8 cellular contexts compared by ENCODE assay signal in the genomic region with DNA sequence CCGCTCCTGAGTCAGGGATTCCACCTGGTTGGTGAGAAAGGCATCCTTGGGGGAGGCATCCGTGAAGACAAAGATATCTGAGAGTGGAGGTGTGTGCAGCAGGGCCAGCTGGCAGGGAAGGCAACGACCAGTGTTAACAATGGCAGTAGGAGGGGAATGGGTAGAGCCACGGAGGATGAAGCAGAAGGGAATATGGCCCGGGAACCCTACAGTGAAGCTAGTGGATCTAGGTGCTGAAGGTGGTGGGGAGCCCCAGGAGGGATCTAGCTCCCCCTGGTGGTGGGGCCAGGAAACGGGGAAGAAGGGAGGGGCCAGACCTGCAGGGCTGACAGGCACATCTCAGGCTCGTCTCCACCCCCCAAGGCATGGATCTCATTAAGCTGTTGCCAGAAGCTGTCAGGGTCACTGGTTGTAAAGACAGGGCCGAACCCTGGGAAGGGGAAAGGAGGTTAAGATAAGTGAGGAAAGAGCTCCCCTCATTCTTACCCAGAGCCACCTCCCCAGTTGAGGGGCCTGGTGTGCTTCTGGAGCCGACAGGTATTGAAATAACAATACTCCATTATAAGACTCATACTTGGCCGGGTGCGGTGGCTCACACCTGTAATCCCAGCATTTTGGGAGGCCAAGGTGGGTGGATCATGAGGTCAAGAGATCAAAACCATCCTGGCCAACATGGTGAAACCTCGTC. TPM values are rescaled to one million over a fixed set of nuclear protein-coding genes. Genes with fewer than 3 reads are reported as not detected.
DNase-seq lines count a peak whose midpoint lies in the region; ATAC-seq and TF ChIP-seq lines count a peak whose summit lies in the region.

No MANE protein-coding gene starts in this region.

- ATAC-seq in lung (ENCODE audit: insufficient read depth, low FRiP score) = peak; percentile 90
- no peak for ATAC-seq in GM19395 (IDR thresholded peaks at IDR 0.05; ENCODE audit: unreplicated experiment)

- 58% methylated on average over 12 of the region's 12 CpGs for WGBS in lung, 2 donors

- H3K4me3 ChIP-seq in choroid plexus epithelial cell (ENCODE audit: low read depth, low read length) = no peak overlapping the region
- H3K4me3 ChIP-seq in lung = no peak overlapping the region

- peak; percentile 38 for DNase-seq in NCI-H2227 (lab: John Stamatoyannopoulos, UW; ENCODE audit: unreplicated experiment)
- DNase-seq in NCI-H2227 treated with DMSO at 0.1 percent for 48 hours (lab: John Stamatoyannopoulos, UW) = no peak
- peak; percentile 39 for DNase-seq in NCI-H226
- peak; percentile 74 for DNase-seq in activated CD4-positive, alpha-beta T cell treated with anti-CD3 and anti-CD28 coated beads for 24 hours (ENCODE audit: low read depth in 2 of 2)
- DNase-seq in choroid plexus epithelial cell (ENCODE audit: low read depth) = peak; percentile 68
- peak; percentile 83 for DNase-seq in lung (ENCODE audit: low spot score)
- peak; percentile 65 to 67 for DNase-seq in stimulated activated CD8-positive, alpha-beta memory T cell treated with anti-CD3 and anti-CD28 coated beads, Interleukin-4, amount 100 ng/mL, for 4 hours (ENCODE audit: low read depth in 2 of 2, low spot score in 1 of 2)

- H3K27me3 ChIP-seq in lung (ENCODE audit: control insufficient read depth, insufficient read depth) = no peaks in the 10 kb centered on the region

- H3K27ac ChIP-seq in lung (ENCODE audit: low read depth in 1 of 2, low read length in 1 of 2) = no peak overlapping the region

- H3K9me3 ChIP-seq in lung (ENCODE audit: control insufficient read depth in 2 of 2, insufficient read depth in 1 of 2, low read length in 1 of 2) = peaks cover 0 to 2% of the 10 kb centered on the region in 2 donors

- TF ChIP-seq CTCF in choroid plexus epithelial cell (conservative IDR thresholded peaks at IDR 0.05; ENCODE audit: low read depth, low read length) (peak; percentile 88), lung (IDR thresholded peaks at IDR 0.05; ENCODE audit: control extremely low read depth, extremely low read depth) (peak; percentile 63)

- H3K36me3 ChIP-seq in lung (ENCODE audit: control insufficient read depth in 2 of 2, insufficient read depth in 2 of 2, low read length in 2 of 2) = no peaks in the 10 kb centered on the region

- H3K4me1 ChIP-seq in lung (ENCODE audit: control insufficient read depth in 2 of 2, insufficient read depth in 2 of 2, low read length in 2 of 2) = peaks cover 0 to 2% of the 10 kb centered on the region in 2 donors

RNA-seq across cellular contexts. Expression of a gene that starts 7.3 kb away (rescaled TPM):
- 10 to 100 TPM in 1 of 2 donors, 1 to 10 TPM in 1; 4.6 to 14.2 TPM for total RNA-seq in lung
- 1 to 10 TPM; 2.2 to 6.7 TPM for polyA plus RNA-seq in lung

RNA-seq across cellular contexts. Expression of a gene that starts 7.4 kb away (rescaled TPM):
- 1 to 10 TPM; 1.7 to 4.4 TPM for total RNA-seq in lung
- 1 to 10 TPM; 1.3 to 6.3 TPM for polyA plus RNA-seq in lung

RNA-seq across cellular contexts. Expression of a gene that starts 25.7 kb away (rescaled TPM):
- total RNA-seq in lung = 10 to 100 TPM; 32.2 to 95.4 TPM
- 10 to 100 TPM; 36.3 to 45.8 TPM for polyA plus RNA-seq in lung

RNA-seq across cellular contexts. Expression of a gene that starts 30.0 kb away (rescaled TPM):
- total RNA-seq in lung = 10 to 100 TPM; 11.6 to 17.8 TPM
- 10 to 100 TPM in 1 of 2 donors, 1 to 10 TPM in 1; 4.5 to 15.1 TPM for polyA plus RNA-seq in lung

RNA-seq across cellular contexts. Expression of a gene that starts 33.5 kb away (rescaled TPM):
- 100 to 1,000 TPM; 231 to 368 TPM for total RNA-seq in lung
- 100 to 1,000 TPM; 387 to 763 TPM for polyA plus RNA-seq in lung
